ENCODE assay signal across 23 cellular contexts in the genomic region with DNA sequence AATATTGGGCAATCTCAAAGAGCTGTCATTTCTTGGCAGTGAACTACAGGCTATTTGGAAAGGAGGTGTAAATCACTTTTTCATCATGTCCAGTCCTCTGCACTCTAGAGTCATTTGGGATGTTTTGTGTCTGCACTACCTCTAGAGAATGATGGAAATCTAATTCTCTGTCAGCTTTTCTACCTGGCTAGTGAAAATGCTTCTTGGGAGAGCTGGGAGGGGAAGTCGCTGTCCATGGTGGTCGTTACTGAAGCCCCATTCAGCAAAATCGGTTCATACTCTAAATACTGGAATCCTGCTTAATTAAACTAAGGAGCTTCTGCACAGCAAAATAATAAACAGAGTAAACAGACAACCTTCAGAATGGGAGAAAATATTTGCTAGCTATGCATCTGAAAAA.
DNase-seq lines count a peak whose midpoint lies in the region; ATAC-seq, FAIRE-seq and TF ChIP-seq lines count a peak whose summit lies in the region.
"Had no signal": no experiment of that assay in that cellular context is flagged by ENCODE, and none has a peak within 500 bp of the region (broad histone marks: within the 10 kb centered on the region; RNA-seq: fewer than 3 reads in every experiment).

No MANE protein-coding gene starts in this region.

- no peaks in the 10 kb centered on the region for H3K4me1 Mint-ChIP-seq in astrocyte (ENCODE audit: low read depth, unreplicated experiment)
- H3K4me1 Mint-ChIP-seq: activated CD4-positive, alpha-beta T cell treated with anti-CD3 and anti-CD28 coated beads, Interleukin-2, amount 10 ng/mL, durations not matched to agents 24 days and 14 days; activated naive CD4-positive, alpha-beta T cell treated with anti-CD3 and anti-CD28 coated beads, Interleukin-2, amount 50 U/mL, for 24 hours had no signal

- H3K79me2 ChIP-seq in HepG2 (ENCODE audit: insufficient read depth, low read length) = no peaks in the 10 kb centered on the region
- H3K79me2 ChIP-seq in astrocyte (ENCODE audit: insufficient read depth, low read length) = no peaks in the 10 kb centered on the region

- H3K27me3 ChIP-seq in HepG2 (ENCODE audit: control insufficient read depth in 1 of 2, insufficient read depth in 2 of 2, low read length in 2 of 2) (peaks cover 0 to 38% of the 10 kb centered on the region in 2 experiments; a peak in 4 of 5 replicates), right lobe of liver (peaks cover 0 to 11% of the 10 kb centered on the region in 2 donors), astrocyte (ENCODE audit: insufficient read depth, low read length) (peaks cover 46% of the 10 kb centered on the region)
- H3K27me3 ChIP-seq: right atrium auricular region had no signal

- H4K20me1 ChIP-seq in HepG2 (ENCODE audit: insufficient read depth, low read length) = no peaks in the 10 kb centered on the region; the same call in 1 of the 2 replicates
- no peaks in the 10 kb centered on the region for H4K20me1 ChIP-seq in astrocyte (ENCODE audit: insufficient read depth, low read length)

- H3K4me1 ChIP-seq in HepG2 (ENCODE audit: insufficient read depth, low read length) (no peaks in the 10 kb centered on the region), right lobe of liver (peaks cover 0 to 5% (median 0%) of the 10 kb centered on the region in 4 donors), astrocyte (ENCODE audit: insufficient read depth, low read length) (peaks cover 10% of the 10 kb centered on the region)
- H3K4me1 ChIP-seq: gastrocnemius medialis, lower lobe of right lung had no signal

- H3K9me3 ChIP-seq in HepG2 (ENCODE audit: low read length) = no peaks in the 10 kb centered on the region
- no peaks in the 10 kb centered on the region for H3K9me3 ChIP-seq in right lobe of liver
- no peaks in the 10 kb centered on the region for H3K9me3 ChIP-seq in astrocyte (ENCODE audit: insufficient read depth, low read depth, low read length)
- H3K9me3 ChIP-seq: gastrocnemius medialis, lower lobe of right lung, right atrium auricular region, SJSA1, stomach had no signal

- no peak overlapping the region for H3K27ac Mint-ChIP-seq in astrocyte (ENCODE audit: unreplicated experiment)
- H3K27ac Mint-ChIP-seq: activated CD4-positive, alpha-beta T cell treated with anti-CD3 and anti-CD28 coated beads, Interleukin-2, amount 10 ng/mL, durations not matched to agents 24 days and 14 days; activated naive CD4-positive, alpha-beta T cell treated with anti-CD3 and anti-CD28 coated beads, Interleukin-2, amount 50 U/mL, for 24 hours; CD8-positive, alpha-beta T cell; effector memory CD8-positive, alpha-beta T cell; natural killer cell treated with Interleukin-12 subunit alpha and Interleukin-12 subunit beta and Interleukin-15 and Interleukin-18, amount 100 ng/mL, for 72 hours had no signal

- CTCF ChIA-PET in HepG2 (lab: Yijun Ruan, JAX; ENCODE audit: low intra/inter-chr PET ratio, low total read pairs) = no interaction called here

- H3K9ac ChIP-seq in HepG2 (ENCODE audit: insufficient read depth, low read depth, low read length) (no peak overlapping the region), astrocyte (ENCODE audit: low read length) (no peak overlapping the region)

- no peak for DNase-seq in HepG2 (ENCODE audit: low spot score)
- DNase-seq in right lobe of liver = no peak
- no peak for DNase-seq in astrocyte (ENCODE audit: low read depth)
- peak; percentile 35 for DNase-seq in iPS-NIHi11 (ENCODE audit: low spot score)
- no peak for DNase-seq in islet precursor cell
- DNase-seq in DMS153 (lab: John Stamatoyannopoulos, UW) = no peak
- DNase-seq: activated CD4-positive, alpha-beta T cell treated with anti-CD3 and anti-CD28 coated beads, Interleukin-2, amount 10 ng/mL, durations not matched to agents 24 days and 14 days; activated T-cell treated with anti-CD3 and anti-CD28 coated beads for 4 hours; CD8-positive, alpha-beta T cell; effector memory CD8-positive, alpha-beta T cell; gastrocnemius medialis; lower lobe of right lung; NCI-H2029; NCI-H510A; stomach; T-helper 9 cell had no signal

- peaks cover 35% of the 10 kb centered on the region for H3K27me3 Mint-ChIP-seq in astrocyte (ENCODE audit: low read depth, unreplicated experiment)

- no peak for TF ChIP-seq RAD21 in HepG2 (CRISPR knock-in tag; IDR thresholded peaks at IDR 0.05)

- 4% methylated on average over 3 of the region's 3 CpGs for WGBS in HepG2 (ENCODE audit: low lambda C conversion rate)
- 4% methylated on average over 3 of the region's 3 CpGs for WGBS in right lobe of liver (ENCODE audit: insufficient coverage, low coverage, low lambda C conversion rate, missing lambda C conversion rate)

- H3K4me3 Mint-ChIP-seq in astrocyte (ENCODE audit: unreplicated experiment) = no peak overlapping the region
- H3K4me3 Mint-ChIP-seq: activated CD4-positive, alpha-beta T cell treated with anti-CD3 and anti-CD28 coated beads, Interleukin-2, amount 10 ng/mL, durations not matched to agents 24 days and 14 days; activated naive CD4-positive, alpha-beta T cell treated with anti-CD3 and anti-CD28 coated beads, Interleukin-2, amount 50 U/mL, for 24 hours; CD8-positive, alpha-beta T cell; effector memory CD8-positive, alpha-beta T cell; natural killer cell treated with Interleukin-12 subunit alpha and Interleukin-12 subunit beta and Interleukin-15 and Interleukin-18, amount 100 ng/mL, for 72 hours had no signal

- intact Hi-C loops in HepG2 (cut with micrococcal nuclease; ENCODE audit: unreplicated experiment) (no loop called here), right lobe of liver (cut with DNase I) (no loop called here)

- TF ChIP-seq POLR2A in HepG2 (IDR thresholded peaks at IDR 0.05; ENCODE audit: insufficient read depth in 1 of 2, low read depth in 2 of 2, low read length in 2 of 2) = no peak
- no peak for TF ChIP-seq POLR2A in right lobe of liver (IDR thresholded peaks at IDR 0.05)

- POLR2A ChIA-PET in HepG2 (lab: Yijun Ruan, JAX) = no interaction called here

- no TSS peak for BruUV-seq in HepG2 (replicated peaks; lab: Mats Ljungman, UMichigan)

- TF ChIP-seq EP300 in HepG2 (IDR thresholded peaks at IDR 0.05; ENCODE audit: low read depth in 2 of 2, low read length in 2 of 2) (no peak), HepG2 (CRISPR knock-in tag; IDR thresholded peaks at IDR 0.05; ENCODE audit: borderline replicate concordance) (no peak)

- in situ Hi-C loops in HepG2 (cut with HindIII; ENCODE audit: extremely low pct_ligation_motif_present, low pct_unique_long_range_greater_than_20kb) = no loop called here

- H3K9me3 Mint-ChIP-seq in astrocyte (ENCODE audit: unreplicated experiment) = no peaks in the 10 kb centered on the region
- H3K9me3 Mint-ChIP-seq: activated CD4-positive, alpha-beta T cell treated with anti-CD3 and anti-CD28 coated beads, Interleukin-2, amount 10 ng/mL, durations not matched to agents 24 days and 14 days; activated naive CD4-positive, alpha-beta T cell treated with anti-CD3 and anti-CD28 coated beads, Interleukin-2, amount 50 U/mL, for 24 hours; CD8-positive, alpha-beta T cell; effector memory CD8-positive, alpha-beta T cell; natural killer cell treated with Interleukin-12 subunit alpha and Interleukin-12 subunit beta and Interleukin-15 and Interleukin-18, amount 100 ng/mL, for 72 hours had no signal

- no peaks in the 10 kb centered on the region for H3K36me3 Mint-ChIP-seq in astrocyte (ENCODE audit: low read depth, unreplicated experiment)
- H3K36me3 Mint-ChIP-seq: activated naive CD4-positive, alpha-beta T cell treated with anti-CD3 and anti-CD28 coated beads, Interleukin-2, amount 50 U/mL, for 24 hours; CD8-positive, alpha-beta T cell had no signal

- H2AFZ ChIP-seq in HepG2 (ENCODE audit: low read length) (no peak overlapping the region), astrocyte (ENCODE audit: low read depth, low read length) (no peak overlapping the region)

- H3K27ac ChIP-seq in HepG2 (ENCODE audit: extremely low read length, insufficient read depth, low read length) (no peak overlapping the region), right lobe of liver (no peak overlapping the region), astrocyte (ENCODE audit: low read depth, low read length) (no peak overlapping the region)
- H3K27ac ChIP-seq: gastrocnemius medialis, lower lobe of right lung, right atrium auricular region, SJSA1, stomach had no signal

- no peak for ATAC-seq in HepG2
- ATAC-seq in right lobe of liver = no peak
- no peak for ATAC-seq in HG02884 (IDR thresholded peaks at IDR 0.05; ENCODE audit: unreplicated experiment)
- ATAC-seq in HG02610 (IDR thresholded peaks at IDR 0.05; ENCODE audit: unreplicated experiment) = no peak
- ATAC-seq: CD8-positive, alpha-beta T cell; effector memory CD8-positive, alpha-beta T cell; gastrocnemius medialis; lower lobe of right lung; natural killer cell treated with Interleukin-12 subunit alpha and Interleukin-12 subunit beta and Interleukin-15 and Interleukin-18, amount 100 ng/mL, for 72 hours had no signal

- TF ChIP-seq CTCF in HepG2 (CRISPR knock-in tag; IDR thresholded peaks at IDR 0.05) = no peak
- TF ChIP-seq CTCF in right lobe of liver (IDR thresholded peaks at IDR 0.05) = no peak
- TF ChIP-seq CTCF in astrocyte (IDR thresholded peaks at IDR 0.05; ENCODE audit: insufficient read depth, low read depth, low read length) = no peak

- H3K36me3 ChIP-seq in HepG2 (replicated peaks in 1 of 2; ENCODE audit: control insufficient read depth in 1 of 2, insufficient read depth in 2 of 2, low read length in 2 of 2) (no peaks in the 10 kb centered on the region), right lobe of liver (no peaks in the 10 kb centered on the region), astrocyte (ENCODE audit: insufficient read depth, low read length) (no peaks in the 10 kb centered on the region)
- H3K36me3 ChIP-seq: gastrocnemius medialis, lower lobe of right lung, right atrium auricular region, SJSA1, stomach had no signal

- H3K4me3 ChIP-seq in HepG2 (replicated peaks in 1 of 3; ENCODE audit: insufficient read depth in 1 of 3, low read depth in 2 of 3, low read length in 3 of 3) (no peak overlapping the region), right lobe of liver (no peak overlapping the region), astrocyte (ENCODE audit: insufficient read depth, low read depth, low read length) (no peak overlapping the region)
- H3K4me3 ChIP-seq: gastrocnemius medialis, lower lobe of right lung, right atrium auricular region, SJSA1, stomach had no signal

- no peak for FAIRE-seq in HepG2 (lab: Jason Lieb, UNC)
- FAIRE-seq in astrocyte (lab: Jason Lieb, UNC) = peak; percentile 5
- FAIRE-seq: GM12891 had no signal

- H3K4me2 ChIP-seq in HepG2 (ENCODE audit: low read depth, low read length) (no peak overlapping the region), astrocyte (ENCODE audit: low read length) (no peak overlapping the region)

TF ChIP-seq in HepG2, 621 proteins besides CTCF, POLR2A, EP300 and RAD21 (continues in another document):
- TF ChIP-seq ZNF564 (CRISPR knock-in tag; IDR thresholded peaks at IDR 0.05) (no peak), ZBTB3 (CRISPR knock-in tag; IDR thresholded peaks at IDR 0.05; ENCODE audit: borderline replicate concordance, low read depth) (no peak)
